ENCODE assay signal across 1 cellular context in genomic region chr15:65867933-65868332, GRCh38.
TF ChIP-seq lines count a peak whose summit lies in the region.

No MANE protein-coding gene starts in this region.

TF ChIP-seq in H1, 55 proteins besides CTCF, POLR2A, EP300 and RAD21:
- TF ChIP-seq TBP (IDR thresholded peaks at IDR 0.05; ENCODE audit: low read depth, low read length): peak; percentile 46; the same call in 1 of the 2 replicates
